In genomic region chr5:137361275-137361674, GRCh38 we compare ENCODE assay signal across 18 cellular contexts.
"Had no signal": no experiment of that assay in that cellular context is flagged by ENCODE, and none has a peak within 500 bp of the region (broad histone marks: within the 10 kb centered on the region; RNA-seq: fewer than 3 reads in every experiment).

No MANE protein-coding gene starts in this region.

- H3K27me3 Mint-ChIP-seq: activated naive CD4-positive, alpha-beta T cell treated with anti-CD3 and anti-CD28 coated beads, Interleukin-2, amount 10 ng/mL, durations not matched to agents 7 days and 5 days had no signal

- H3K79me2 ChIP-seq: hepatocyte had no signal

- DNase-seq: activated CD4-positive, alpha-beta T cell treated with anti-CD3 and anti-CD28 coated beads, Interleukin-2, amount 50 U/mL, for 1 hour; activated naive CD4-positive, alpha-beta T cell treated with anti-CD3 and anti-CD28 coated beads, Interleukin-2, amount 10 ng/mL, durations not matched to agents 7 days and 5 days; activated T-cell treated with anti-CD3 and anti-CD28 coated beads for 4 hours; amniotic stem cell; body of pancreas; cortex of kidney; effector memory CD4-positive, alpha-beta T cell; kidney; left lung; naive B cell; retina; stimulated activated CD4-positive, alpha-beta T cell treated with anti-CD3 and anti-CD28 coated beads, Interleukin-2, amount 100 ng/mL, for 48 hours; stimulated activated naive B cell treated with anti-CD40 and anti-IgM and Interleukin-4, amounts not matched to agents 10 μg/mL and 1 μg/mL and 100 μg/mL, for 72 hours; T-helper 9 cell; tibial artery had no signal

- H3K36me3 ChIP-seq: gastroesophageal sphincter, left lung, tibial artery had no signal

- H3K4me1 Mint-ChIP-seq: activated naive CD4-positive, alpha-beta T cell treated with anti-CD3 and anti-CD28 coated beads, Interleukin-2, amount 10 ng/mL, durations not matched to agents 7 days and 5 days; naive B cell; stimulated activated naive B cell treated with anti-CD40 and anti-IgM and Interleukin-4, amounts not matched to agents 10 μg/mL and 1 μg/mL and 100 μg/mL, for 72 hours had no signal

- H3K9me3 ChIP-seq: body of pancreas, gastroesophageal sphincter, left lung, tibial artery had no signal

- H3K4me2 ChIP-seq: hepatocyte had no signal

- FAIRE-seq: kidney, urothelium cell line had no signal

- H3K9me3 Mint-ChIP-seq: activated naive CD4-positive, alpha-beta T cell treated with anti-CD3 and anti-CD28 coated beads, Interleukin-2, amount 10 ng/mL, durations not matched to agents 7 days and 5 days had no signal

- ATAC-seq: body of pancreas; gastroesophageal sphincter; left lung; stimulated activated naive B cell treated with anti-CD40 and anti-IgM and Interleukin-4, amounts not matched to agents 10 μg/mL and 1 μg/mL and 100 μg/mL, for 72 hours had no signal

- H2AFZ ChIP-seq: hepatocyte had no signal

- H3K27ac ChIP-seq: body of pancreas, gastroesophageal sphincter, hepatocyte, left lung, tibial artery had no signal

- H3K36me3 Mint-ChIP-seq: activated naive CD4-positive, alpha-beta T cell treated with anti-CD3 and anti-CD28 coated beads, Interleukin-2, amount 10 ng/mL, durations not matched to agents 7 days and 5 days; naive B cell; stimulated activated naive B cell treated with anti-CD40 and anti-IgM and Interleukin-4, amounts not matched to agents 10 μg/mL and 1 μg/mL and 100 μg/mL, for 72 hours had no signal

- H3K27me3 ChIP-seq: body of pancreas had no signal

- H3K4me3 Mint-ChIP-seq: activated naive CD4-positive, alpha-beta T cell treated with anti-CD3 and anti-CD28 coated beads, Interleukin-2, amount 10 ng/mL, durations not matched to agents 7 days and 5 days; naive B cell; stimulated activated naive B cell treated with anti-CD40 and anti-IgM and Interleukin-4, amounts not matched to agents 10 μg/mL and 1 μg/mL and 100 μg/mL, for 72 hours had no signal

- H3K4me1 ChIP-seq: body of pancreas, left lung, tibial artery had no signal

- H3K4me3 ChIP-seq: body of pancreas, gastroesophageal sphincter, hepatocyte, left lung, tibial artery had no signal

- H3K27ac Mint-ChIP-seq: activated naive CD4-positive, alpha-beta T cell treated with anti-CD3 and anti-CD28 coated beads, Interleukin-2, amount 10 ng/mL, durations not matched to agents 7 days and 5 days; naive B cell; stimulated activated naive B cell treated with anti-CD40 and anti-IgM and Interleukin-4, amounts not matched to agents 10 μg/mL and 1 μg/mL and 100 μg/mL, for 72 hours had no signal
